1 cellular context compared by ENCODE assay signal in the genomic region with DNA sequence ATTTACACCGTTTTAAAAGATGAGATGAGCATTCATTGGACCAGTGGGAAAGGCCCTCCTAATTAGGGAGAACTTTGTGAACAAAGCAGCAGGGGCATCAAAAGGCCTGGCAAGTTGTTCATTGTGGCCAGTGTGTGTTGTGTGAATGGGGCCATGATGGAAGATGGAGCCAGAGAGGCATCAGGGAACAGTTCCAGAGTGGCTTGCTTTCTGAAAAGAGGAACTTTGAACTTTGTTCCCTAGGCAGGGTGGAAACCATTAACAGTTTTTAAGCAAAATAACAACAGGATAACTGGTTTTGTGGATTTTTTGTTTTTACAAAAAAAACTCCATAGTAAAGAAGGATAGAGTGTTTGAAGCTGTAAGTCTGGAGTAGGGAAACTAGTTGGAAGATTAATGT.
A peak's percentile ranks its signal among the peaks of the same experiment; 100 is the strongest.
TF ChIP-seq lines count a peak whose summit lies in the region.

No MANE protein-coding gene starts in this region.

TF ChIP-seq in liver, 16 proteins besides CTCF, POLR2A, EP300 and RAD21 (continued from another document):
- TF ChIP-seq ATF3 (IDR thresholded peaks at IDR 0.05) (no peak), FOXA2 (IDR thresholded peaks at IDR 0.05) (no peak), HNF4A (conservative IDR thresholded peaks at IDR 0.05) (peak; percentile 69 to 71), ZBTB33 (IDR thresholded peaks at IDR 0.05) (no peak), YY1 (IDR thresholded peaks at IDR 0.05) (peak; percentile 63), TAF1 (conservative IDR thresholded peaks at IDR 0.05) (no peak), FOXA1 (IDR thresholded peaks at IDR 0.05) (no peak), GABPA (IDR thresholded peaks at IDR 0.05 in 1 of 2, conservative IDR thresholded peaks at IDR 0.05 in 1 of 2) (no peak), EGR1 (IDR thresholded peaks at IDR 0.05; ENCODE audit: low read depth in 2 of 2) (no peak), MAX (IDR thresholded peaks at IDR 0.05) (no peak)
TF ChIP-seq in liver: peak in this region for 3.
